ENCODE assay signal across 1 cellular context in the genomic region with DNA sequence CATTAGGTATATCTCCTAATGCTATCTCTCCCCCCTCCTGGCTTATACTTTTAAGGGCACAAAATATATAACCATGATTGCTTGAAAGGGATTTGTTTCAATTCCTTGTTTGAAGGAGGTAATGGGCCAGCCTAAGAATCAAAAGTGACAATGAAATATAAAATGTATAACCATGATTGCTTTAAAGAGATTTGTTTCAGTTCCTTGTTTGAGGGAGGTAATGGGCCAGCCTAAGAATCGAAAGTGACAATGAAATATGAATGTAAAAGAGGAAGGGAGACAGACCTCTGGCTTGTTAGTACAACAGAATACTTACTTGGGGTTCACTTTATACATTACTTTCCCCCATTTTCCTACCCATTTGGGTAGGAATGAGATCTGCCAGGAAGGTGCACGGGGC.
TF ChIP-seq lines count a peak whose summit lies in the region.

No MANE protein-coding gene starts in this region.

TF ChIP-seq in GM12878, 131 proteins besides CTCF, POLR2A, EP300 and RAD21 (continues in another document):
- TF ChIP-seq NR2F1 (conservative IDR thresholded peaks at IDR 0.05) (no peak; the same call in 1 of the 2 replicates), MXI1 (IDR thresholded peaks at IDR 0.05; ENCODE audit: low read depth, low read length) (peak; percentile 72; the same call in 1 of the 2 replicates), BHLHE40 (IDR thresholded peaks at IDR 0.05; ENCODE audit: borderline replicate concordance in 1 of 2, low read depth in 2 of 2, low read length in 1 of 2) (peak in 1 of 2 experiments; percentile 31; a peak in 1 of 4 replicates), KDM1A (IDR thresholded peaks at IDR 0.05; ENCODE audit: borderline replicate concordance) (no peak), MTA2 (IDR thresholded peaks at IDR 0.05; ENCODE audit: low read depth) (peak; percentile 93), SPI1 (IDR thresholded peaks at IDR 0.05; ENCODE audit: borderline replicate concordance, insufficient read depth, low read depth, low read length) (peak; percentile 97), IKZF1 (conservative IDR thresholded peaks at IDR 0.05) (0 out of 2 replicates have a peak, but pooled peaks have one; percentile 18), CREB1 (IDR thresholded peaks at IDR 0.05; ENCODE audit: low read depth) (no peak), NR2C1 (IDR thresholded peaks at IDR 0.05) (no peak), IRF4 (IDR thresholded peaks at IDR 0.05; ENCODE audit: low read depth, low read length) (peak; percentile 75), KAT2A (conservative IDR thresholded peaks at IDR 0.05; ENCODE audit: control insufficient read depth, low read depth, low read length) (no peak), JUNB (IDR thresholded peaks at IDR 0.05) (no peak), BACH1 (IDR thresholded peaks at IDR 0.05; ENCODE audit: borderline replicate concordance) (peak; percentile 52; the same call in 1 of the 2 replicates), BMI1 (IDR thresholded peaks at IDR 0.05; ENCODE audit: borderline replicate concordance) (peak; percentile 29; the same call in 1 of the 2 replicates), PAX5 (IDR thresholded peaks at IDR 0.05; ENCODE audit: borderline replicate concordance, low read depth, low read length) (no peak), POU2F2 (IDR thresholded peaks at IDR 0.05; ENCODE audit: borderline replicate concordance, low read depth, low read length) (0 out of 3 replicates have a peak, but pooled peaks have one; percentile 24), IKZF2 (IDR thresholded peaks at IDR 0.05) (peak; percentile 62 to 65; a peak in 3 of 4 replicates), CHD4 (IDR thresholded peaks at IDR 0.05) (no peak), NBN (IDR thresholded peaks at IDR 0.05) (peak; percentile 22; the same call in 1 of the 2 replicates), NFXL1 (IDR thresholded peaks at IDR 0.05; ENCODE audit: borderline replicate concordance) (no peak), ZNF217 (IDR thresholded peaks at IDR 0.05) (peak; percentile 55; the same call in 1 of the 2 replicates), MEF2A (IDR thresholded peaks at IDR 0.05; ENCODE audit: insufficient read depth, low read depth, low read length) (no peak), SMARCA5 (IDR thresholded peaks at IDR 0.05) (no peak), FOXM1 (IDR thresholded peaks at IDR 0.05; ENCODE audit: low read depth, low read length) (no peak), DPF2 (IDR thresholded peaks at IDR 0.05) (peak; percentile 74), RFX5 (IDR thresholded peaks at IDR 0.05; ENCODE audit: low read depth, low read length) (no peak), MEF2B (IDR thresholded peaks at IDR 0.05; ENCODE audit: partially characterized antibody, poor library complexity, severe bottlenecking) (peak; percentile 15), E2F4 (IDR thresholded peaks at IDR 0.05; ENCODE audit: low read depth, low read length) (no peak), EZH2 (IDR thresholded peaks at IDR 0.05; ENCODE audit: borderline replicate concordance, control insufficient read depth, low read depth, low read length) (no peak), ATF7 (IDR thresholded peaks at IDR 0.05; ENCODE audit: low read depth) (peak; percentile 49; the same call in 1 of the 2 replicates), NFIC (IDR thresholded peaks at IDR 0.05; ENCODE audit: low read depth, low read length) (peak; percentile 61), SUZ12 (IDR thresholded peaks at IDR 0.05; ENCODE audit: unreplicated experiment) (no peak), EED (IDR thresholded peaks at IDR 0.05; ENCODE audit: low read depth) (no peak), BCL11A (IDR thresholded peaks at IDR 0.05; ENCODE audit: low read depth, low read length) (peak; percentile 69; the same call in 1 of the 2 replicates), CREM (IDR thresholded peaks at IDR 0.05; ENCODE audit: low read depth) (0 out of 2 replicates have a peak, but pooled peaks have one; percentile 14), MYC (IDR thresholded peaks at IDR 0.05; ENCODE audit: insufficient read depth, insufficient read length, insufficient replicate concordance, low read length, severe bottlenecking) (no peak), REST (IDR thresholded peaks at IDR 0.05; ENCODE audit: low read depth, low read length) (no peak), TCF7 (IDR thresholded peaks at IDR 0.05; ENCODE audit: borderline replicate concordance) (no peak), RUNX3 (IDR thresholded peaks at IDR 0.05; ENCODE audit: low read length) (peak; percentile 46), E2F8 (IDR thresholded peaks at IDR 0.05; ENCODE audit: low read depth, partially characterized antibody) (no peak)
- TF ChIP-seq, protein P1, sequence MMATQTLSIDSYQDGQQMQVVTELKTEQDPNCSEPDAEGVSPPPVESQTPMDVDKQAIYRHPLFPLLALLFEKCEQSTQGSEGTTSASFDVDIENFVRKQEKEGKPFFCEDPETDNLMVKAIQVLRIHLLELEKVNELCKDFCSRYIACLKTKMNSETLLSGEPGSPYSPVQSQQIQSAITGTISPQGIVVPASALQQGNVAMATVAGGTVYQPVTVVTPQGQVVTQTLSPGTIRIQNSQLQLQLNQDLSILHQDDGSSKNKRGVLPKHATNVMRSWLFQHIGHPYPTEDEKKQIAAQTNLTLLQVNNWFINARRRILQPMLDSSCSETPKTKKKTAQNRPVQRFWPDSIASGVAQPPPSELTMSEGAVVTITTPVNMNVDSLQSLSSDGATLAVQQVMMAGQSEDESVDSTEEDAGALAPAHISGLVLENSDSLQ (IDR thresholded peaks at IDR 0.05), result peak; percentile 53; the same call in 1 of the 2 replicates
- TF ChIP-seq, protein P2, sequence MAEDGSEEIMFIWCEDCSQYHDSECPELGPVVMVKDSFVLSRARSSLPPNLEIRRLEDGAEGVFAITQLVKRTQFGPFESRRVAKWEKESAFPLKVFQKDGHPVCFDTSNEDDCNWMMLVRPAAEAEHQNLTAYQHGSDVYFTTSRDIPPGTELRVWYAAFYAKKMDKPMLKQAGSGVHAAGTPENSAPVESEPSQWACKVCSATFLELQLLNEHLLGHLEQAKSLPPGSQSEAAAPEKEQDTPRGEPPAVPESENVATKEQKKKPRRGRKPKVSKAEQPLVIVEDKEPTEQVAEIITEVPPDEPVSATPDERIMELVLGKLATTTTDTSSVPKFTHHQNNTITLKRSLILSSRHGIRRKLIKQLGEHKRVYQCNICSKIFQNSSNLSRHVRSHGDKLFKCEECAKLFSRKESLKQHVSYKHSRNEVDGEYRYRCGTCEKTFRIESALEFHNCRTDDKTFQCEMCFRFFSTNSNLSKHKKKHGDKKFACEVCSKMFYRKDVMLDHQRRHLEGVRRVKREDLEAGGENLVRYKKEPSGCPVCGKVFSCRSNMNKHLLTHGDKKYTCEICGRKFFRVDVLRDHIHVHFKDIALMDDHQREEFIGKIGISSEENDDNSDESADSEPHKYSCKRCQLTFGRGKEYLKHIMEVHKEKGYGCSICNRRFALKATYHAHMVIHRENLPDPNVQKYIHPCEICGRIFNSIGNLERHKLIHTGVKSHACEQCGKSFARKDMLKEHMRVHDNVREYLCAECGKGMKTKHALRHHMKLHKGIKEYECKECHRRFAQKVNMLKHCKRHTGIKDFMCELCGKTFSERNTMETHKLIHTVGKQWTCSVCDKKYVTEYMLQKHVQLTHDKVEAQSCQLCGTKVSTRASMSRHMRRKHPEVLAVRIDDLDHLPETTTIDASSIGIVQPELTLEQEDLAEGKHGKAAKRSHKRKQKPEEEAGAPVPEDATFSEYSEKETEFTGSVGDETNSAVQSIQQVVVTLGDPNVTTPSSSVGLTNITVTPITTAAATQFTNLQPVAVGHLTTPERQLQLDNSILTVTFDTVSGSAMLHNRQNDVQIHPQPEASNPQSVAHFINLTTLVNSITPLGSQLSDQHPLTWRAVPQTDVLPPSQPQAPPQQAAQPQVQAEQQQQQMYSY (CRISPR knock-in tag; IDR thresholded peaks at IDR 0.05), result no peak
- TF ChIP-seq, protein P3, sequence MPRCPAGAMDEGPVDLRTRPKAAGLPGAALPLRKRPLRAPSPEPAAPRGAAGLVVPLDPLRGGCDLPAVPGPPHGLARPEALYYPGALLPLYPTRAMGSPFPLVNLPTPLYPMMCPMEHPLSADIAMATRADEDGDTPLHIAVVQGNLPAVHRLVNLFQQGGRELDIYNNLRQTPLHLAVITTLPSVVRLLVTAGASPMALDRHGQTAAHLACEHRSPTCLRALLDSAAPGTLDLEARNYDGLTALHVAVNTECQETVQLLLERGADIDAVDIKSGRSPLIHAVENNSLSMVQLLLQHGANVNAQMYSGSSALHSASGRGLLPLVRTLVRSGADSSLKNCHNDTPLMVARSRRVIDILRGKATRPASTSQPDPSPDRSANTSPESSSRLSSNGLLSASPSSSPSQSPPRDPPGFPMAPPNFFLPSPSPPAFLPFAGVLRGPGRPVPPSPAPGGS (IDR thresholded peaks at IDR 0.05; ENCODE audit: borderline replicate concordance, insufficient read depth, low read depth, low read length, poor library complexity, severe bottlenecking), result no peak
- TF ChIP-seq, protein P4, sequence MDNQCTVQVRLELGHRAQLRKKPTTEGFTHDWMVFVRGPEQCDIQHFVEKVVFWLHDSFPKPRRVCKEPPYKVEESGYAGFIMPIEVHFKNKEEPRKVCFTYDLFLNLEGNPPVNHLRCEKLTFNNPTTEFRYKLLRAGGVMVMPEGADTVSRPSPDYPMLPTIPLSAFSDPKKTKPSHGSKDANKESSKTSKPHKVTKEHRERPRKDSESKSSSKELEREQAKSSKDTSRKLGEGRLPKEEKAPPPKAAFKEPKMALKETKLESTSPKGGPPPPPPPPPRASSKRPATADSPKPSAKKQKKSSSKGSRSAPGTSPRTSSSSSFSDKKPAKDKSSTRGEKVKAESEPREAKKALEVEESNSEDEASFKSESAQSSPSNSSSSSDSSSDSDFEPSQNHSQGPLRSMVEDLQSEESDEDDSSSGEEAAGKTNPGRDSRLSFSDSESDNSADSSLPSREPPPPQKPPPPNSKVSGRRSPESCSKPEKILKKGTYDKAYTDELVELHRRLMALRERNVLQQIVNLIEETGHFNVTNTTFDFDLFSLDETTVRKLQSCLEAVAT (IDR thresholded peaks at IDR 0.05), result no peak
- TF ChIP-seq, protein P5, sequence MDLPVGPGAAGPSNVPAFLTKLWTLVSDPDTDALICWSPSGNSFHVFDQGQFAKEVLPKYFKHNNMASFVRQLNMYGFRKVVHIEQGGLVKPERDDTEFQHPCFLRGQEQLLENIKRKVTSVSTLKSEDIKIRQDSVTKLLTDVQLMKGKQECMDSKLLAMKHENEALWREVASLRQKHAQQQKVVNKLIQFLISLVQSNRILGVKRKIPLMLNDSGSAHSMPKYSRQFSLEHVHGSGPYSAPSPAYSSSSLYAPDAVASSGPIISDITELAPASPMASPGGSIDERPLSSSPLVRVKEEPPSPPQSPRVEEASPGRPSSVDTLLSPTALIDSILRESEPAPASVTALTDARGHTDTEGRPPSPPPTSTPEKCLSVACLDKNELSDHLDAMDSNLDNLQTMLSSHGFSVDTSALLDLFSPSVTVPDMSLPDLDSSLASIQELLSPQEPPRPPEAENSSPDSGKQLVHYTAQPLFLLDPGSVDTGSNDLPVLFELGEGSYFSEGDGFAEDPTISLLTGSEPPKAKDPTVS (IDR thresholded peaks at IDR 0.05; ENCODE audit: low read depth, low read length), result no peak
